Comparison of ENCODE assay signal across 12 cellular contexts in the genomic region with DNA sequence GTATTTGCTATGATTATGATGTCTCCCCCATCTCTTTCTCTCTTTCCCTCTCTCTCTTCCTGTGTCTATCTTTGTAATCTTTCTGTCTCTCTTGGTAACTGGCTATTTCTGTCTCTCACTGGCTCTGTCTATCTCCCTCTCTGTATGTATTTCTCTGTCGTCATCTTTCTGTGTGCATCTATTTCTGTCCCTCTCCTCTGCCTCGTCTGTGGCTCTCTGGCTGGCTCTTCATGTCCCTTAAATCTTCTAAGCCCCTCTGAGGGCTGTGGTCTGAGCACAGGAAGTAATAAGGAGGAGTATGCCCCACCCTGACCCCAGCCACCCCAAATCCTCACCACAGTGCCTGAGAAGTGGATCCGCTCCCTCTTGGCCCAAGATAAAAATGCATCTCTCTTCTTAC.
DNase-seq lines count a peak whose midpoint lies in the region; ATAC-seq lines count a peak whose summit lies in the region.
"Had no signal": no experiment of that assay in that cellular context is flagged by ENCODE, and none has a peak within 500 bp of the region (broad histone marks: within the 10 kb centered on the region; RNA-seq: fewer than 3 reads in every experiment).

No MANE protein-coding gene starts in this region.

- no peak for DNase-seq in activated CD4-positive, alpha-beta T cell treated with anti-CD3 and anti-CD28 coated beads, Interleukin-2, amount 10 ng/mL, durations not matched to agents 24 days and 14 days
- no peak for DNase-seq in activated CD4-positive, alpha-beta T cell treated with anti-CD3 and anti-CD28 coated beads for 4 hours
- DNase-seq in SK-N-DZ (ENCODE audit: low spot score) (peak; percentile 65), right cardiac atrium (no peak), superior temporal gyrus (ENCODE audit: extremely low spot score) (peak; percentile 53), UCSD-AML1 (lab: John Stamatoyannopoulos, UW; ENCODE audit: unreplicated experiment) (no peak), middle frontal gyrus (ENCODE audit: extremely low spot score, low spot score) (no peak)
- DNase-seq in stimulated activated CD4-positive, alpha-beta T cell treated with anti-CD3 and anti-CD28 coated beads, Interleukin-4, amount 100 ng/mL, for 4 hours, result no peak
- DNase-seq: activated CD4-positive, alpha-beta T cell treated with anti-CD3 and anti-CD28 coated beads for 1 hour; amniotic stem cell; NCI-H774 had no signal

- intact Hi-C loops in activated CD4-positive, alpha-beta T cell treated with anti-CD3 and anti-CD28 coated beads, Interleukin-2, amount 10 ng/mL, durations not matched to agents 24 days and 14 days (cut with micrococcal nuclease), result no loop called here
- intact Hi-C loops in right cardiac atrium (cut with DNase I), result no loop called here

- H3K27me3 ChIP-seq in right cardiac atrium (ENCODE audit: control insufficient read depth, insufficient read depth), result no peaks in the 10 kb centered on the region

- H3K4me1 ChIP-seq in right cardiac atrium (ENCODE audit: control insufficient read depth, insufficient read depth, low read length), result no peaks in the 10 kb centered on the region
- H3K4me1 ChIP-seq: HAP-1 had no signal

- peaks cover 13% of the 10 kb centered on the region for H3K27me3 Mint-ChIP-seq in activated CD4-positive, alpha-beta T cell treated with anti-CD3 and anti-CD28 coated beads, Interleukin-2, amount 10 ng/mL, durations not matched to agents 24 days and 14 days

- peak; percentile 68 to 72 for ATAC-seq in right cardiac atrium

- H3K4me1 Mint-ChIP-seq in activated CD4-positive, alpha-beta T cell treated with anti-CD3 and anti-CD28 coated beads, Interleukin-2, amount 10 ng/mL, durations not matched to agents 24 days and 14 days, result peaks cover 11% of the 10 kb centered on the region

- peak overlapping the region; percentile 47 for H3K27ac ChIP-seq in right cardiac atrium (ENCODE audit: low read length)

- no peaks in the 10 kb centered on the region for H3K9me3 ChIP-seq in right cardiac atrium (ENCODE audit: control insufficient read depth, low read length)
- H3K9me3 ChIP-seq: HAP-1 had no signal

- no peaks in the 10 kb centered on the region for H3K36me3 Mint-ChIP-seq in activated CD4-positive, alpha-beta T cell treated with anti-CD3 and anti-CD28 coated beads, Interleukin-2, amount 10 ng/mL, durations not matched to agents 24 days and 14 days (ENCODE audit: low read depth)

- H3K9me3 Mint-ChIP-seq in activated CD4-positive, alpha-beta T cell treated with anti-CD3 and anti-CD28 coated beads, Interleukin-2, amount 10 ng/mL, durations not matched to agents 24 days and 14 days, result no peaks in the 10 kb centered on the region

- no peak overlapping the region for H3K4me3 ChIP-seq in right cardiac atrium (ENCODE audit: low read length)
- H3K4me3 ChIP-seq: HAP-1 had no signal

- peak overlapping the region; percentile 0 for H3K4me3 Mint-ChIP-seq in activated CD4-positive, alpha-beta T cell treated with anti-CD3 and anti-CD28 coated beads, Interleukin-2, amount 10 ng/mL, durations not matched to agents 24 days and 14 days

- H3K27ac Mint-ChIP-seq in activated CD4-positive, alpha-beta T cell treated with anti-CD3 and anti-CD28 coated beads, Interleukin-2, amount 10 ng/mL, durations not matched to agents 24 days and 14 days, result peak overlapping the region; percentile 3

- 18% methylated on average over 3 of the region's 3 CpGs for WGBS in right cardiac atrium

Comparison
In these comparisons a context has a peak if more than half of its experiments do, and no peak if none do; other contexts are left out.
1. DNase-seq: peak in SK-N-DZ (single experiment) and superior temporal gyrus (single experiment); none in activated CD4-positive, alpha-beta T cell treated with anti-CD3 and anti-CD28 coated beads, Interleukin-2, amount 10 ng/mL, durations not matched to agents 24 days and 14 days (single experiment), activated CD4-positive, alpha-beta T cell treated with anti-CD3 and anti-CD28 coated beads for 4 hours (0 of 2), right cardiac atrium (0 of 3), UCSD-AML1 (single experiment), stimulated activated CD4-positive, alpha-beta T cell treated with anti-CD3 and anti-CD28 coated beads, Interleukin-4, amount 100 ng/mL, for 4 hours (0 of 2) and middle frontal gyrus (single experiment).